ENCODE assay signal across 20 cellular contexts in genomic region chr3:35394400-35394799, GRCh38.
DNase-seq lines count a peak whose midpoint lies in the region; ATAC-seq and TF ChIP-seq lines count a peak whose summit lies in the region.
"Had no signal": no experiment of that assay in that cellular context is flagged by ENCODE, and none has a peak within 500 bp of the region (broad histone marks: within the 10 kb centered on the region; RNA-seq: fewer than 3 reads in every experiment).

No MANE protein-coding gene starts in this region.

- no peak overlapping the region for H3K4me3 ChIP-seq in BLaER1 treated with 17β-estradiol and CSF1 and Interleukin-3, amounts not matched to agents 10 nM and 100 nM
- H3K4me3 ChIP-seq in neural cell (ENCODE audit: low read length) (no peak overlapping the region), OCI-LY7 (ENCODE audit: low read depth, low read length, poor library complexity, severe bottlenecking) (no peak overlapping the region)
- H3K4me3 ChIP-seq: A549, Peyer's patch had no signal

- ATAC-seq in GM19455 (IDR thresholded peaks at IDR 0.05; ENCODE audit: unreplicated experiment) (no peak), HG02885 (IDR thresholded peaks at IDR 0.05; ENCODE audit: poor library complexity, unreplicated experiment) (no peak)
- ATAC-seq: A549 had no signal

- H3K79me2 ChIP-seq in neural cell (replicated peaks; ENCODE audit: insufficient read depth, low read length) (no peaks in the 10 kb centered on the region), OCI-LY7 (ENCODE audit: insufficient read depth, low read depth, low read length) (no peaks in the 10 kb centered on the region)

- peaks cover 26 to 36% (median 30%) of the 10 kb centered on the region in 11 experiments for H3K9me3 ChIP-seq in BLaER1 treated with 17β-estradiol and CSF1 and Interleukin-3, amounts not matched to agents 10 nM and 100 nM (replicated peaks in 1 of 11)
- H3K9me3 ChIP-seq in neural cell (ENCODE audit: low read length) (no peaks in the 10 kb centered on the region), OCI-LY7 (ENCODE audit: low read length) (peaks cover 10% of the 10 kb centered on the region; the same call in 1 of the 2 replicates)
- H3K9me3 ChIP-seq: Peyer's patch had no signal

- TF ChIP-seq EP300 in neural cell (conservative IDR thresholded peaks at IDR 0.05; ENCODE audit: poor library complexity, severe bottlenecking), result peak; percentile 70

- DNase-seq in LHCN-M2 (ENCODE audit: low read depth) (peak; percentile 60), SK-N-DZ (ENCODE audit: low spot score) (peak; percentile 18), OCI-LY7 (ENCODE audit: low spot score) (no peak)
- DNase-seq: CD8-positive, alpha-beta memory T cell; GF-D8; H7; NCI-H1048; NCI-H1417 treated with DMSO at 0.1 percent for 48 hours; NCI-H2081; NCI-H2227 treated with DMSO at 0.1 percent for 48 hours; OCI-M1; Peyer's patch; T-helper 2 cell had no signal

- H3K4me2 ChIP-seq in BLaER1 treated with 17β-estradiol and CSF1 and Interleukin-3, amounts not matched to agents 10 nM and 100 nM, result peak overlapping the region; percentile 4 to 69 (median 51); a peak in 17 of 22 replicates
- H3K4me2 ChIP-seq in neural cell (ENCODE audit: low read length) (no peak overlapping the region), OCI-LY7 (ENCODE audit: low read length) (no peak overlapping the region)
- H3K4me2 ChIP-seq: A549, KMS-11 had no signal

- POLR2A ChIA-PET in OCI-LY7 (lab: Charles Lee), result no interaction called here

- TF ChIP-seq CTCF in neural cell (IDR thresholded peaks at IDR 0.05; ENCODE audit: poor library complexity, severe bottlenecking), result no peak
- no peak for TF ChIP-seq CTCF in OCI-LY7 (conservative IDR thresholded peaks at IDR 0.05; ENCODE audit: low read length)

- H2AFZ ChIP-seq in neural cell (ENCODE audit: low read depth, low read length), result no peak overlapping the region
- no peak overlapping the region for H2AFZ ChIP-seq in OCI-LY7 (ENCODE audit: low read length)

- H3K27me3 ChIP-seq in BLaER1 treated with 17β-estradiol and CSF1 and Interleukin-3, amounts not matched to agents 10 nM and 100 nM, result no peaks in the 10 kb centered on the region
- H3K27me3 ChIP-seq in neural cell (ENCODE audit: insufficient read depth, low read depth, low read length), result no peaks in the 10 kb centered on the region
- H3K27me3 ChIP-seq: Peyer's patch had no signal

- CTCF ChIA-PET in OCI-LY7 (lab: Charles Lee; ENCODE audit: unreplicated experiment), result no interaction called here

- H3K9me2 ChIP-seq in neural cell (ENCODE audit: insufficient read depth, low read length), result no peaks in the 10 kb centered on the region
- H3K9me2 ChIP-seq in OCI-LY7 (ENCODE audit: insufficient read depth, low read length), result no peaks in the 10 kb centered on the region

- intact Hi-C loops in OCI-LY7 (cut with micrococcal nuclease; ENCODE audit: unreplicated experiment), result no loop called here

- peak overlapping the region in 4 of 11 experiments; percentile 0 to 67 (median 32); a peak in 3 of 22 replicates for H3K27ac ChIP-seq in BLaER1 treated with 17β-estradiol and CSF1 and Interleukin-3, amounts not matched to agents 10 nM and 100 nM
- H3K27ac ChIP-seq in neural cell (ENCODE audit: low read length), result no peak overlapping the region
- H3K27ac ChIP-seq in OCI-LY7 (ENCODE audit: low read depth, low read length, poor library complexity, severe bottlenecking), result no peak overlapping the region
- H3K27ac ChIP-seq: A549, HL-60, KMS-11, Peyer's patch had no signal

- H3K4me1 ChIP-seq in BLaER1 treated with 17β-estradiol and CSF1 and Interleukin-3, amounts not matched to agents 10 nM and 100 nM, result peaks cover 16 to 46% (median 36%) of the 10 kb centered on the region in 10 experiments; a peak in 19 of 20 replicates
- no peaks in the 10 kb centered on the region for H3K4me1 ChIP-seq in OCI-LY7 (ENCODE audit: insufficient read depth, low read length, poor library complexity, severe bottlenecking)
- H3K4me1 ChIP-seq: A549, Peyer's patch had no signal

- peak overlapping the region in 1 of 11 experiments; percentile 29; a peak in 1 of 22 replicates for H3K9ac ChIP-seq in BLaER1 treated with 17β-estradiol and CSF1 and Interleukin-3, amounts not matched to agents 10 nM and 100 nM
- no peak overlapping the region for H3K9ac ChIP-seq in neural cell (ENCODE audit: low read length)
- H3K9ac ChIP-seq: KMS-11 had no signal

- peaks cover 0 to 18% (median 4%) of the 10 kb centered on the region in 11 experiments; a peak in 5 of 22 replicates for H3K36me3 ChIP-seq in BLaER1 treated with 17β-estradiol and CSF1 and Interleukin-3, amounts not matched to agents 10 nM and 100 nM
- no peaks in the 10 kb centered on the region for H3K36me3 ChIP-seq in neural cell (ENCODE audit: insufficient read depth, low read length)
- no peaks in the 10 kb centered on the region for H3K36me3 ChIP-seq in OCI-LY7 (ENCODE audit: insufficient read depth, low read length)
- H3K36me3 ChIP-seq: Peyer's patch had no signal

- no TSS peak for BruUV-seq in OCI-LY7 (replicated peaks; lab: Mats Ljungman, UMichigan)

- no peaks in the 10 kb centered on the region for H3F3A ChIP-seq in neural cell (ENCODE audit: insufficient read depth, low read length, poor library complexity, severe bottlenecking)

- TF ChIP-seq RAD21 in neural cell (conservative IDR thresholded peaks at IDR 0.05), result no peak

- no peaks in the 10 kb centered on the region for H4K20me1 ChIP-seq in BLaER1 treated with 17β-estradiol and CSF1 and Interleukin-3, amounts not matched to agents 10 nM and 100 nM
- H4K20me1 ChIP-seq in neural cell (ENCODE audit: insufficient read depth), result no peaks in the 10 kb centered on the region
- no peaks in the 10 kb centered on the region for H4K20me1 ChIP-seq in OCI-LY7 (ENCODE audit: insufficient read depth, low read length)

TF ChIP-seq in neural cell, 6 proteins besides CTCF, POLR2A, EP300 and RAD21:
- TF ChIP-seq REST (IDR thresholded peaks at IDR 0.05; ENCODE audit: borderline replicate concordance) (no peak), SMC3 (conservative IDR thresholded peaks at IDR 0.05; ENCODE audit: poor library complexity) (peak; percentile 15), TAF1 (IDR thresholded peaks at IDR 0.05; ENCODE audit: low read depth) (no peak), POLR2AphosphoS5 (IDR thresholded peaks at IDR 0.05) (peak; percentile 81), EZH2 (IDR thresholded peaks at IDR 0.05; ENCODE audit: borderline replicate concordance, insufficient read depth, low read length, poor library complexity, severe bottlenecking) (no peak), MXI1 (conservative IDR thresholded peaks at IDR 0.05; ENCODE audit: poor library complexity, severe bottlenecking) (no peak)

Comparison
In these comparisons a context has a peak if more than half of its experiments do, and no peak if none do; other contexts are left out.
1. H3K4me2 ChIP-seq: peak in BLaER1 treated with 17β-estradiol and CSF1 and Interleukin-3, amounts not matched to agents 10 nM and 100 nM (11 of 11); none in neural cell (single experiment) and OCI-LY7 (single experiment).